Comparison of ENCODE assay signal across 23 cellular contexts in the genomic region with DNA sequence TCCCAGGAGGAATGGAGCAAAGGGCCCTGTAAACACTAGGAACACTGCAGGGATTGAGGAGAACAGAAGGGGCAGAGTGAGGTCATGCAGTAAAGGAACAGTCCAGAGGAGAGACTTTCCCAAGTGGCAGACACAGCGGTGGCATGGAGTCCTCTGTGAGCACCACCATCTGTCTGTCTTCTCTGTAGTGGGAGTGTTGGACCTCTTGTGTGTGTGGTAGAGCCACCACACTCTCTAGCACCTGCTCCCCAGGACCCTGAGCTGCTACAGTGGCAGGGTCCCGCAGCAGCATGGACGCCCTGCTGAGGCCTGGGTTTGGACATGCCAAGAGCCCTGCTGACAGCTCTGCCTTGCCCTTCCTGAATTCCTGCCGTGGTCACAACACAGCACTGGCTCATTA.
DNase-seq lines count a peak whose midpoint lies in the region; ATAC-seq, FAIRE-seq and TF ChIP-seq lines count a peak whose summit lies in the region.
"Had no signal": no experiment of that assay in that cellular context is flagged by ENCODE, and none has a peak within 500 bp of the region (broad histone marks: within the 10 kb centered on the region; RNA-seq: fewer than 3 reads in every experiment).

No MANE protein-coding gene starts in this region.

- peak overlapping the region; percentile 62; the same call in 1 of the 2 replicates for H2BK12ac ChIP-seq in H1 (ENCODE audit: low read depth, low read length)

- TF ChIP-seq POLR2A in H1 (IDR thresholded peaks at IDR 0.05; ENCODE audit: control extremely low read depth in 1 of 2, low read depth in 2 of 2, low read length in 2 of 2), result no peak

- peak overlapping the region; percentile 99; the same call in 1 of the 2 replicates for H2BK15ac ChIP-seq in H1 (ENCODE audit: low read length)

- no peak for FAIRE-seq in H1 (lab: Jason Lieb, UNC)
- FAIRE-seq: A204.1, GM12892, GM18507 had no signal

- in situ Hi-C loops in mammary epithelial cell (cut with MboI; ENCODE audit: low sequenced_read_pairs in 2 of 2), result no loop called here

- 90% methylated on average over 4 of the region's 4 CpGs; no CpG with 5 or more reads in 1 of the 2 experiments for WGBS in H1 (ENCODE audit: extremely low coverage in 1 of 2, insufficient coverage in 1 of 2, insufficient read length in 1 of 2, insufficient replicate concordance in 2 of 2, low coverage in 1 of 2, low lambda C conversion rate in 2 of 2, missing lambda C conversion rate in 1 of 2), 2 experiments
- 50 to 70% (median 64%) methylated on average over 4 of the region's 4 CpGs for WGBS in psoas muscle, 3 donors
- WGBS in mammary epithelial cell (ENCODE audit: low coverage, missing lambda C conversion rate), result 81% methylated on average over 4 of the region's 4 CpGs

- no peak overlapping the region for H3K56ac ChIP-seq in H1 (replicated peaks; ENCODE audit: insufficient read length, low read depth, low read length)

- H3K23ac ChIP-seq in H1 (ENCODE audit: insufficient read length), result no peak overlapping the region

- no peak overlapping the region for H3K4ac ChIP-seq in H1 (replicated peaks; ENCODE audit: insufficient read length, low read depth, low read length)

- H3K9me3 ChIP-seq in HEK293 (ENCODE audit: control insufficient read depth, insufficient read depth, low read depth, low read length) (no peaks in the 10 kb centered on the region), H1 (ENCODE audit: insufficient read depth in 2 of 2, low read depth in 1 of 2, low read length in 1 of 2) (no peaks in the 10 kb centered on the region), psoas muscle (no peaks in the 10 kb centered on the region), mammary epithelial cell (replicated peaks; ENCODE audit: insufficient read depth, low read length) (no peaks in the 10 kb centered on the region)
- H3K9me3 ChIP-seq: BE2C had no signal

- H3K36me3 ChIP-seq in GM23338 (ENCODE audit: insufficient read depth) (no peaks in the 10 kb centered on the region), HEK293 (ENCODE audit: control insufficient read depth in 2 of 2, insufficient read depth in 1 of 2, low read length in 2 of 2) (no peaks in the 10 kb centered on the region), H1 (ENCODE audit: control insufficient read depth in 2 of 4, insufficient read depth in 4 of 4, low read length in 3 of 4) (no peaks in the 10 kb centered on the region), psoas muscle (ENCODE audit: insufficient read depth in 1 of 2, low read depth in 1 of 2) (no peaks in the 10 kb centered on the region), mammary epithelial cell (ENCODE audit: insufficient read depth, low read length) (no peaks in the 10 kb centered on the region)
- H3K36me3 ChIP-seq: BE2C had no signal

- 0 out of 2 replicates have a peak overlapping the region, but pooled peaks have one; percentile 9 for H3K18ac ChIP-seq in H1 (ENCODE audit: extremely low read depth, low read length)

- H3K79me2 ChIP-seq in GM23338 (replicated peaks; ENCODE audit: insufficient read depth) (peaks cover 14% of the 10 kb centered on the region), H1 (ENCODE audit: control insufficient read depth in 1 of 2, insufficient read depth in 2 of 2, low read length in 2 of 2) (peaks cover 4 to 12% of the 10 kb centered on the region in 2 experiments; a peak in 3 of 4 replicates), mammary epithelial cell (ENCODE audit: insufficient read depth, low read length) (no peaks in the 10 kb centered on the region)

- no peak overlapping the region for H2BK20ac ChIP-seq in H1 (ENCODE audit: low read length)

- H3K27ac Mint-ChIP-seq in GM23338, result no peak overlapping the region
- H3K27ac Mint-ChIP-seq: CD8-positive, alpha-beta memory T cell; H9; IgD-negative memory B cell had no signal

- H3F3A ChIP-seq in GM23338 (replicated peaks; ENCODE audit: low read depth), result no peaks in the 10 kb centered on the region; the same call in 1 of the 2 replicates

- H2AFZ ChIP-seq in GM23338 (peak overlapping the region; percentile 63; the same call in 1 of the 2 replicates), H1 (ENCODE audit: low read length) (0 out of 2 replicates have a peak overlapping the region, but pooled peaks have one; percentile 51), mammary epithelial cell (ENCODE audit: low read depth, low read length) (no peak overlapping the region)

- no peaks in the 10 kb centered on the region; the same call in 1 of the 2 replicates for H3K79me1 ChIP-seq in H1 (ENCODE audit: low read depth, low read length)

- TF ChIP-seq EP300 in H1 (IDR thresholded peaks at IDR 0.05; ENCODE audit: borderline replicate concordance in 1 of 2, low read depth in 2 of 2, low read length in 2 of 2), result no peak

- no peak overlapping the region for H3K4me3 Mint-ChIP-seq in GM23338
- H3K4me3 Mint-ChIP-seq: CD4-positive, CD25-positive, alpha-beta regulatory T cell; CD8-positive, alpha-beta memory T cell; H9 had no signal

- H2BK5ac ChIP-seq in H1 (ENCODE audit: low read depth, low read length), result 0 out of 2 replicates have a peak overlapping the region, but pooled peaks have one; percentile 14

- no peak overlapping the region for H3K4me2 ChIP-seq in GM23338
- no peak overlapping the region for H3K4me2 ChIP-seq in H1 (ENCODE audit: insufficient read depth in 1 of 2, low read depth in 2 of 2, low read length in 2 of 2)
- no peak overlapping the region for H3K4me2 ChIP-seq in mammary epithelial cell (ENCODE audit: insufficient read depth, low read depth, low read length)

- no peak for TF ChIP-seq CTCF in GM23338 (conservative IDR thresholded peaks at IDR 0.05; ENCODE audit: low read depth in 2 of 2)
- no peak for TF ChIP-seq CTCF in HEK293 (tag by site-specific recombination; IDR thresholded peaks at IDR 0.05)
- TF ChIP-seq CTCF in H1 (IDR thresholded peaks at IDR 0.05; ENCODE audit: control extremely low read depth in 1 of 3, insufficient read depth in 1 of 3, low read depth in 1 of 3, low read length in 3 of 3), result no peak
- TF ChIP-seq CTCF in psoas muscle (IDR thresholded peaks at IDR 0.05), result no peak
- no peak for TF ChIP-seq CTCF in dorsolateral prefrontal cortex (IDR thresholded peaks at IDR 0.05 in 54 of 56, conservative IDR thresholded peaks at IDR 0.05 in 2 of 56; ENCODE audit: low read depth in 1 of 56, partially characterized antibody in 56 of 56)
- TF ChIP-seq CTCF in mammary epithelial cell (conservative IDR thresholded peaks at IDR 0.05 in 1 of 2, IDR thresholded peaks at IDR 0.05 in 1 of 2; ENCODE audit: extremely low read depth in 1 of 2, insufficient read depth in 1 of 2, low read depth in 1 of 2, low read length in 2 of 2), result no peak

- ATAC-seq in GM23338 (no peak), psoas muscle (no peak)

- no peak overlapping the region for H4K5ac ChIP-seq in H1 (ENCODE audit: insufficient read length, low read depth, low read length)

- H3K4me3 ChIP-seq in GM23338 (no peak overlapping the region), HEK293 (ENCODE audit: low read depth, low read length) (no peak overlapping the region), H1 (ENCODE audit: extremely low read depth in 1 of 4, insufficient read depth in 2 of 4, low read depth in 3 of 4, low read length in 4 of 4) (no peak overlapping the region), psoas muscle (no peak overlapping the region), dorsolateral prefrontal cortex (no peak overlapping the region), mammary epithelial cell (replicated peaks in 1 of 3; ENCODE audit: insufficient read depth in 1 of 3, low read depth in 2 of 3, low read length in 3 of 3) (no peak overlapping the region)

- H3K9me3 Mint-ChIP-seq in GM23338, result peaks cover 3% of the 10 kb centered on the region; the same call in 1 of the 3 replicates
- H3K9me3 Mint-ChIP-seq: CD8-positive, alpha-beta memory T cell; IgD-negative memory B cell had no signal

- no TSS peak for BruUV-seq in mammary epithelial cell (replicated peaks; lab: Mats Ljungman, UMichigan)

- H3K27ac ChIP-seq in GM23338 (ENCODE audit: low read depth), result no peak overlapping the region
- no peak overlapping the region for H3K27ac ChIP-seq in HEK293 (ENCODE audit: extremely low read depth, low read depth, low read length)
- no peak overlapping the region for H3K27ac ChIP-seq in H1 (ENCODE audit: low read depth, low read length)
- peak overlapping the region; percentile 30 for H3K27ac ChIP-seq in psoas muscle
- no peak overlapping the region for H3K27ac ChIP-seq in dorsolateral prefrontal cortex
- no peak overlapping the region for H3K27ac ChIP-seq in mammary epithelial cell (ENCODE audit: insufficient read depth, low read depth, low read length)
- H3K27ac ChIP-seq: HL-60 had no signal

- H3K27me3 ChIP-seq in GM23338 (ENCODE audit: insufficient read depth) (no peaks in the 10 kb centered on the region), H1 (replicated peaks in 1 of 4; ENCODE audit: control insufficient read depth in 3 of 4, extremely low read depth in 1 of 4, insufficient read depth in 3 of 4, low read length in 3 of 4) (no peaks in the 10 kb centered on the region), psoas muscle (ENCODE audit: insufficient read depth in 3 of 3, low read length in 2 of 3) (no peaks in the 10 kb centered on the region), dorsolateral prefrontal cortex (no peaks in the 10 kb centered on the region), mammary epithelial cell (ENCODE audit: insufficient read depth, low read length) (no peaks in the 10 kb centered on the region)
- H3K27me3 ChIP-seq: BE2C had no signal

- no peak overlapping the region for H2BK120ac ChIP-seq in H1 (replicated peaks; ENCODE audit: low read depth, low read length)

- H2AK5ac ChIP-seq in H1 (ENCODE audit: low read depth, low read length), result no peak overlapping the region; the same call in 1 of the 2 replicates

- POLR2A ChIA-PET in HEK293 (lab: Yijun Ruan, JAX) (no interaction called here), H1 (lab: Charles Lee; ENCODE audit: partially characterized antibody) (no interaction called here)

- no peaks in the 10 kb centered on the region for H4K20me1 ChIP-seq in GM23338 (replicated peaks; ENCODE audit: insufficient read depth)
- H4K20me1 ChIP-seq in H1 (replicated peaks in 1 of 2; ENCODE audit: control insufficient read depth in 1 of 2, insufficient read depth in 2 of 2, low read length in 2 of 2), result no peaks in the 10 kb centered on the region
- no peaks in the 10 kb centered on the region for H4K20me1 ChIP-seq in mammary epithelial cell (ENCODE audit: insufficient read depth, low read length)

- H3K4me1 ChIP-seq in GM23338 (ENCODE audit: insufficient read depth) (peaks cover 10% of the 10 kb centered on the region), HEK293 (ENCODE audit: control insufficient read depth, insufficient read depth, low read length) (no peaks in the 10 kb centered on the region; the same call in 1 of the 2 replicates), H1 (replicated peaks in 1 of 4; ENCODE audit: control insufficient read depth in 3 of 4, insufficient read depth in 4 of 4, low read length in 3 of 4) (peaks cover 0 to 3% (median under 1%) of the 10 kb centered on the region in 4 experiments; a peak in 1 of 7 replicates), psoas muscle (peaks cover 11% of the 10 kb centered on the region), mammary epithelial cell (ENCODE audit: insufficient read depth, low read length) (peaks cover 9% of the 10 kb centered on the region)
- H3K4me1 ChIP-seq: BE2C had no signal

- dilution Hi-C loops in mammary epithelial cell (cut with HindIII; ENCODE audit: low sequenced_read_pairs), result no loop called here

- no peak overlapping the region for H3K14ac ChIP-seq in H1 (ENCODE audit: insufficient read length)

- H4K91ac ChIP-seq in H1 (replicated peaks; ENCODE audit: insufficient read length, low read length), result peak overlapping the region; percentile 17

- H3K36me3 Mint-ChIP-seq in GM23338 (ENCODE audit: low read depth), result peaks cover 3% of the 10 kb centered on the region; the same call in 2 of the 3 replicates
- H3K36me3 Mint-ChIP-seq: CD4-positive, CD25-positive, alpha-beta regulatory T cell; CD8-positive, alpha-beta memory T cell had no signal

- DNase-seq in GM23338 (ENCODE audit: low spot score), result no peak
- no peak for DNase-seq in H1 (ENCODE audit: low read depth in 1 of 2, low spot score in 2 of 2)
- DNase-seq in psoas muscle, result peak in 1 of 2 donors; percentile 24
- no peak for DNase-seq in dorsolateral prefrontal cortex
- DNase-seq in mammary epithelial cell, result no peak
- DNase-seq: ACHN; BE2C; C1 segment of cervical spinal cord; CD4-positive, CD25-positive, alpha-beta regulatory T cell; CD8-positive, alpha-beta memory T cell; COR-L47; DMS153; DMS79; GDM1; GOT3; H9; KBM-7 had no signal

- intact Hi-C loops in psoas muscle (cut with DNase I) (no loop called here), dorsolateral prefrontal cortex (cut with DNase I) (no loop called here), mammary epithelial cell (cut with micrococcal nuclease) (no loop called here)

- H3K4me1 Mint-ChIP-seq in GM23338, result peaks cover 16% of the 10 kb centered on the region

- TF ChIP-seq RAD21 in H1 (IDR thresholded peaks at IDR 0.05 in 1 of 2, conservative IDR thresholded peaks at IDR 0.05 in 1 of 2; ENCODE audit: low read depth in 2 of 2, low read length in 2 of 2), result no peak

- H4K8ac ChIP-seq in H1 (ENCODE audit: extremely low read depth, insufficient read depth, low read length), result no peak overlapping the region

- CTCF ChIA-PET in HEK293 (lab: Yijun Ruan, JAX) (no interaction called here), H1 (lab: Charles Lee; ENCODE audit: partially characterized antibody) (interaction anchor here (1.0 to 4.3 kb wide), 3 partner anchors 14 to 144 kb away, joined by 3 to 25 read pairs (median 6); no protein-coding TSS in a partner anchor), mammary epithelial cell (lab: Charles Lee; ENCODE audit: low non-redundant PET) (no interaction called here)

- no peaks in the 10 kb centered on the region; the same call in 1 of the 2 replicates for H3K23me2 ChIP-seq in H1 (ENCODE audit: low read depth, low read length)

- peaks cover 26% of the 10 kb centered on the region for H3K27me3 Mint-ChIP-seq in GM23338 (ENCODE audit: insufficient read depth, low read depth, poor library complexity)
- H3K27me3 Mint-ChIP-seq: IgD-negative memory B cell had no signal

- 0 out of 7 replicates have a peak overlapping the region, but pooled peaks of 1 of the 4 experiments have one; percentile 4 for H3K9ac ChIP-seq in H1 (replicated peaks in 1 of 4; ENCODE audit: extremely low read depth in 1 of 4, low read depth in 3 of 4, low read length in 3 of 4)
- no peak overlapping the region for H3K9ac ChIP-seq in mammary epithelial cell (ENCODE audit: insufficient read depth, low read length)

- no peaks in the 10 kb centered on the region; the same call in 1 of the 2 replicates for H3K9me2 ChIP-seq in GM23338 (ENCODE audit: insufficient read depth)
